In the genomic region with DNA sequence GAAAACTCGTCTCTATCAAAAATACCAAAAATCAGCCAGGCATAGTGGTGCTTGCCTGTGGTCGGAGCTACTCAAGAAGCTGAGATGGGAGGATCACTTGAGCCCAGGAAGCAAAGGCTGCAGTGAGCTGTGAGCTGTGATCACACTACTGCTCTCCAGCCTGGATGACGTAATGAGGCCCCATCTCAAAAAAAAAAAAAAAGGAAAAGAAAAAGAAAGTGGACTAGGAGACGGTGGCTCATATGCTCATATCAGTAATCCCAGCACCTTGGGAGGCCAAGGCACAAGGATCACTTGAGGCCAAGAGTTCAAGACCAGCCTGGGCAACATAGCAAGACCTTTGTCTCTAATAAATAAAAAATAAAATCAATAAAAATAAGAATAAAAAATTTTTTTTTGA, we compare ENCODE assay signal across 1 cellular context.
TF ChIP-seq lines count a peak whose summit lies in the region.

No MANE protein-coding gene starts in this region.

TF ChIP-seq in K562, 482 proteins besides CTCF, POLR2A, EP300 and RAD21 (continued from another document):
- no peak for TF ChIP-seq TRIM28 (IDR thresholded peaks at IDR 0.05)
- TF ChIP-seq HDAC2 (IDR thresholded peaks at IDR 0.05) = peak; percentile 61; the same call in 1 of the 2 replicates
- TF ChIP-seq DPF2 (IDR thresholded peaks at IDR 0.05) = peak; percentile 53
- no peak for TF ChIP-seq PHF21A (IDR thresholded peaks at IDR 0.05; ENCODE audit: borderline replicate concordance, low read depth)
- no peak for TF ChIP-seq MECOM (CRISPR knock-in tag; IDR thresholded peaks at IDR 0.05)
- no peak for TF ChIP-seq RAD51 (IDR thresholded peaks at IDR 0.05; ENCODE audit: borderline replicate concordance, low read depth)
- TF ChIP-seq ZNF384 (IDR thresholded peaks at IDR 0.05; ENCODE audit: low read depth, low read length) = peak; percentile 97
- TF ChIP-seq SIRT6 (IDR thresholded peaks at IDR 0.05; ENCODE audit: low read depth, low read length) = no peak
- TF ChIP-seq, protein P1, sequence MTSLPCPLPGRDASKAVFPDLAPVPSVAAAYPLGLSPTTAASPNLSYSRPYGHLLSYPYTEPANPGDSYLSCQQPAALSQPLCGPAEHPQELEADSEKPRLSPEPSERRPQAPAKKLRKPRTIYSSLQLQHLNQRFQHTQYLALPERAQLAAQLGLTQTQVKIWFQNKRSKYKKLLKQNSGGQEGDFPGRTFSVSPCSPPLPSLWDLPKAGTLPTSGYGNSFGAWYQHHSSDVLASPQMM (CRISPR knock-in tag; IDR thresholded peaks at IDR 0.05) = no peak
- peak; percentile 71 for TF ChIP-seq CREM (IDR thresholded peaks at IDR 0.05; ENCODE audit: low read depth)
- no peak for TF ChIP-seq SMARCE1 (IDR thresholded peaks at IDR 0.05)
- TF ChIP-seq POLR2H (tag; IDR thresholded peaks at IDR 0.05; ENCODE audit: low read depth) = peak; percentile 37; the same call in 1 of the 2 replicates
- TF ChIP-seq, protein P2, sequence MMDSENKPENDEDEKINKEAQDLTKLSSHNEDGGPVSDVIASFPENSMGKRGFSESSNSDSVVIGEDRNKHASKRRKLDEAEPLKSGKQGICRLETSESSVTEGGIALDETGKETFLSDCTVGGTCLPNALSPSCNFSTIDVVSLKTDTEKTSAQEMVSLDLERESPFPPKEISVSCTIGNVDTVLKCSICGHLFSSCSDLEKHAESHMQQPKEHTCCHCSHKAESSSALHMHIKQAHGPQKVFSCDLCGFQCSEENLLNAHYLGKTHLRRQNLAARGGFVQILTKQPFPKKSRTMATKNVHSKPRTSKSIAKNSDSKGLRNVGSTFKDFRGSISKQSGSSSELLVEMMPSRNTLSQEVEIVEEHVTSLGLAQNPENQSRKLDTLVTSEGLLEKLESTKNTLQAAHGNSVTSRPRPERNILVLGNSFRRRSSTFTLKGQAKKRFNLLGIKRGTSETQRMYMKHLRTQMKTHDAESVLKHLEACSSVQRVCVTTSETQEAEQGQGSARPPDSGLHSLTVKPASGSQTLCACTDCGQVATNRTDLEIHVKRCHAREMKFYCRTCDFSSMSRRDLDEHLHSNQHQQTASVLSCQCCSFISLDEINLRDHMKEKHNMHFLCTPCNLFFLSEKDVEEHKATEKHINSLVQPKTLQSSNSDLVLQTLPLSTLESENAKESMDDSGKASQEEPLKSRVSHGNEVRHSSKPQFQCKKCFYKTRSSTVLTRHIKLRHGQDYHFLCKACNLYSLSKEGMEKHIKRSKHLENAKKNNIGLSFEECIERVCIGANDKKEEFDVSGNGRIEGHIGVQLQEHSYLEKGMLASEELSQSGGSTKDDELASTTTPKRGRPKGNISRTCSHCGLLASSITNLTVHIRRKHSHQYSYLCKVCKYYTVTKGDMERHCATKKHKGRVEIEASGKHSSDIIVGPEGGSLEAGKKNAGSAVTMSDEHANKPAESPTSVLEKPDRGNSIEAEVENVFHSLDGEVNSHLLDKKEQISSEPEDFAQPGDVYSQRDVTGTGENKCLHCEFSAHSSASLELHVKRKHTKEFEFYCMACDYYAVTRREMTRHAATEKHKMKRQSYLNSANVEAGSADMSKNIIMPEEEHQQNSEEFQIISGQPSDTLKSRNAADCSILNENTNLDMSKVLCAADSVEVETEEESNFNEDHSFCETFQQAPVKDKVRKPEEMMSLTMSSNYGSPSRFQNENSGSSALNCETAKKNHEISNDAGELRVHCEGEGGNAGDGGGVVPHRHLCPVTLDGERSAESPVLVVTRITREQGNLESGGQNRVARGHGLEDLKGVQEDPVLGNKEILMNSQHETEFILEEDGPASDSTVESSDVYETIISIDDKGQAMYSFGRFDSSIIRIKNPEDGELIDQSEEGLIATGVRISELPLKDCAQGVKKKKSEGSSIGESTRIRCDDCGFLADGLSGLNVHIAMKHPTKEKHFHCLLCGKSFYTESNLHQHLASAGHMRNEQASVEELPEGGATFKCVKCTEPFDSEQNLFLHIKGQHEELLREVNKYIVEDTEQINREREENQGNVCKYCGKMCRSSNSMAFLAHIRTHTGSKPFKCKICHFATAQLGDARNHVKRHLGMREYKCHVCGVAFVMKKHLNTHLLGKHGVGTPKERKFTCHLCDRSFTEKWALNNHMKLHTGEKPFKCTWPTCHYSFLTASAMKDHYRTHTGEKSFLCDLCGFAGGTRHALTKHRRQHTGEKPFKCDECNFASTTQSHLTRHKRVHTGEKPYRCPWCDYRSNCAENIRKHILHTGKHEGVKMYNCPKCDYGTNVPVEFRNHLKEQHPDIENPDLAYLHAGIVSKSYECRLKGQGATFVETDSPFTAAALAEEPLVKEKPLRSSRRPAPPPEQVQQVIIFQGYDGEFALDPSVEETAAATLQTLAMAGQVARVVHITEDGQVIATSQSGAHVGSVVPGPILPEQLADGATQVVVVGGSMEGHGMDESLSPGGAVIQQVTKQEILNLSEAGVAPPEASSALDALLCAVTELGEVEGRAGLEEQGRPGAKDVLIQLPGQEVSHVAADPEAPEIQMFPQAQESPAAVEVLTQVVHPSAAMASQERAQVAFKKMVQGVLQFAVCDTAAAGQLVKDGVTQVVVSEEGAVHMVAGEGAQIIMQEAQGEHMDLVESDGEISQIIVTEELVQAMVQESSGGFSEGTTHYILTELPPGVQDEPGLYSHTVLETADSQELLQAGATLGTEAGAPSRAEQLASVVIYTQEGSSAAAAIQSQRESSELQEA (IDR thresholded peaks at IDR 0.05; ENCODE audit: low read depth) = peak; percentile 91
- no peak for TF ChIP-seq DNMT1 (IDR thresholded peaks at IDR 0.05)
